In the genomic region with DNA sequence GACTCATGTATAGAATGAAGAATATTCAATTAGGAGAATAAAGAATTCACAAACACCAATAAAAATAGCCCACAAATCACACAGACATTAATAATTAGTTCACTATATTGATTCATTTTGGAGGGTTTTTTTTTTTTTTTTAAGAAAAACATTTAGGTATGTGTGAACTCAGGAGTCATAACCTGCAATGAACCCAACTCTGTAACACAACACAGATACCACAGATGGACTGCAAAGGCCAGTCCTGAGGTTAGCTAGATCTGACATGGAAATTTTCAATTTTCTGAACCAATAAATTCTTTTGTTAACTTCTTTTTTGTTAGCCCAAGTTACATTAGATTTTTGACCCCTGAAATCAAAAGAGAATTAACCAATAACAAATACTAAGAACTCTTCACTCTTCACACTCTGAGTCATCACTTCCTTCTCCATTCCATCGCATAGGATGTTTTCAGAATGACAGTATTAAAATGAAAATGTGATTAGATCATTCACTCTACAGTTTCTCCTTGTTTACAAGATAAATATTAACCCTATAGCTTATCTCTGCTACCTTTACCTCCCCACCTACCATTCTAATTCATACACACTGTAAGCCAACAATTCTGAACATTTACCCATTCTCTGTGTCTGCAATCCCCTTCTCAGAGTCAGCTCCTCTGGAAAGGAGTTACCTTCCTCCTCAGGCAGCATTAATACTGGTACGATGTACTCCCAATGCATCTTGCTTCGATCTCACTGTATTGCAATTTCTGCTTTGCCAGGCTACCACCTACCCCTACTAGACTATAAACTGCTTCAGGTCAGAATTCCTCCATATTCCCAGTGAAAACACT, we compare ENCODE assay signal across 8 cellular contexts.
A peak's percentile ranks its signal among the peaks of the same experiment; 100 is the strongest.
DNase-seq lines count a peak whose midpoint lies in the region; ATAC-seq and TF ChIP-seq lines count a peak whose summit lies in the region.

No MANE protein-coding gene starts in this region.

- no peaks in the 10 kb centered on the region for H3K9me3 ChIP-seq in fibroblast of lung (ENCODE audit: control insufficient read depth, insufficient read depth, low read depth, low read length)
- H3K9me3 ChIP-seq in smooth muscle cell (replicated peaks; ENCODE audit: low read depth): no peaks in the 10 kb centered on the region
- H3K9me3 ChIP-seq in upper lobe of right lung: no peaks in the 10 kb centered on the region

- no peaks in the 10 kb centered on the region for H3K79me2 ChIP-seq in fibroblast of lung (ENCODE audit: control insufficient read depth, insufficient read depth, low read length)
- H3K79me2 ChIP-seq in smooth muscle cell (ENCODE audit: low read depth): no peaks in the 10 kb centered on the region

- H3K27me3 ChIP-seq in fibroblast of lung (ENCODE audit: control insufficient read depth, insufficient read depth, low read length) (no peaks in the 10 kb centered on the region), smooth muscle cell (ENCODE audit: low read depth) (no peaks in the 10 kb centered on the region), upper lobe of right lung (no peaks in the 10 kb centered on the region)

- H3K4me3 ChIP-seq in fibroblast of lung (replicated peaks in 1 of 4; ENCODE audit: control extremely low read depth in 1 of 4, insufficient read depth in 1 of 4, low read depth in 3 of 4, low read length in 4 of 4): no peak overlapping the region
- H3K4me3 ChIP-seq in smooth muscle cell: no peak overlapping the region
- no peak overlapping the region for H3K4me3 ChIP-seq in upper lobe of right lung

- H3K36me3 ChIP-seq in fibroblast of lung (ENCODE audit: control insufficient read depth, insufficient read depth, low read length) (no peaks in the 10 kb centered on the region), smooth muscle cell (ENCODE audit: low read depth) (no peaks in the 10 kb centered on the region), upper lobe of right lung (no peaks in the 10 kb centered on the region)

- H3K9ac ChIP-seq in fibroblast of lung (ENCODE audit: insufficient read depth, low read length): no peak overlapping the region
- no peak overlapping the region for H3K9ac ChIP-seq in smooth muscle cell (ENCODE audit: low read depth)

- H2AFZ ChIP-seq in fibroblast of lung (ENCODE audit: low read length) (no peak overlapping the region), smooth muscle cell (ENCODE audit: low read depth) (no peak overlapping the region)

- H3K27ac ChIP-seq in fibroblast of lung (ENCODE audit: insufficient read depth, low read length): peak overlapping the region; percentile 24
- H3K27ac ChIP-seq in smooth muscle cell (ENCODE audit: low read depth): no peak overlapping the region
- H3K27ac ChIP-seq in upper lobe of right lung: no peak overlapping the region

- H4K20me1 ChIP-seq in fibroblast of lung (ENCODE audit: control insufficient read depth, extremely low read depth, insufficient read depth, low read length): no peaks in the 10 kb centered on the region
- H4K20me1 ChIP-seq in smooth muscle cell (ENCODE audit: low read depth): no peaks in the 10 kb centered on the region

- in situ Hi-C loops in KBM-7 (cut with MboI; ENCODE audit: low pct_unique_long_range_greater_than_20kb, low sequenced_read_pairs): no loop called here

- 78% methylated on average over 3 of the region's 3 CpGs for WGBS in smooth muscle cell (ENCODE audit: low lambda C conversion rate)

- H3K4me1 ChIP-seq in fibroblast of lung (ENCODE audit: control insufficient read depth, extremely low read depth, insufficient read depth, low read length) (peaks cover 3% of the 10 kb centered on the region), smooth muscle cell (ENCODE audit: low read depth) (no peaks in the 10 kb centered on the region), upper lobe of right lung (no peaks in the 10 kb centered on the region)

- intact Hi-C loops in sciatic nerve (cut with DNase I): no loop called here
- intact Hi-C loops in upper lobe of right lung (cut with DNase I): no loop called here

- H3K4me2 ChIP-seq in fibroblast of lung (ENCODE audit: extremely low read depth, insufficient read depth, low read length): no peak overlapping the region
- no peak overlapping the region for H3K4me2 ChIP-seq in smooth muscle cell

- peak; percentile 88 for ATAC-seq in GM21737 (IDR thresholded peaks at IDR 0.05; ENCODE audit: unreplicated experiment)
- no peak for ATAC-seq in sciatic nerve
- ATAC-seq in upper lobe of right lung: no peak

- H3F3A ChIP-seq in smooth muscle cell (ENCODE audit: low read depth): no peaks in the 10 kb centered on the region

- DNase-seq in EL (peak; percentile 76), KBM-7 (peak; percentile 28), fibroblast of lung (ENCODE audit: low read depth in 2 of 2) (peak; percentile 43 to 76), NCI-H524 treated with DMSO at 0.1 percent for 48 hours (lab: John Stamatoyannopoulos, UW) (no peak), sciatic nerve (ENCODE audit: low spot score) (no peak), smooth muscle cell (lab: John Stamatoyannopoulos, UW; ENCODE audit: unreplicated experiment) (no peak), upper lobe of right lung (no peak)

- no peak for TF ChIP-seq CTCF in fibroblast of lung (conservative IDR thresholded peaks at IDR 0.05 in 1 of 2, IDR thresholded peaks at IDR 0.05 in 1 of 2; ENCODE audit: low read depth in 1 of 2, low read length in 2 of 2)
- no peak for TF ChIP-seq CTCF in smooth muscle cell (IDR thresholded peaks at IDR 0.05; ENCODE audit: borderline replicate concordance, insufficient read depth, poor library complexity, severe bottlenecking)
- no peak for TF ChIP-seq CTCF in upper lobe of right lung (IDR thresholded peaks at IDR 0.05)

Comparison
In these comparisons a context has a peak if more than half of its experiments do, and no peak if none do; other contexts are left out.
1. DNase-seq: peak in EL (single experiment), KBM-7 (single experiment) and fibroblast of lung (2 of 2); none in NCI-H524 treated with DMSO at 0.1 percent for 48 hours (single experiment), sciatic nerve (single experiment), smooth muscle cell (single experiment) and upper lobe of right lung (single experiment).